ENCODE assay signal across 14 cellular contexts in the genomic region with DNA sequence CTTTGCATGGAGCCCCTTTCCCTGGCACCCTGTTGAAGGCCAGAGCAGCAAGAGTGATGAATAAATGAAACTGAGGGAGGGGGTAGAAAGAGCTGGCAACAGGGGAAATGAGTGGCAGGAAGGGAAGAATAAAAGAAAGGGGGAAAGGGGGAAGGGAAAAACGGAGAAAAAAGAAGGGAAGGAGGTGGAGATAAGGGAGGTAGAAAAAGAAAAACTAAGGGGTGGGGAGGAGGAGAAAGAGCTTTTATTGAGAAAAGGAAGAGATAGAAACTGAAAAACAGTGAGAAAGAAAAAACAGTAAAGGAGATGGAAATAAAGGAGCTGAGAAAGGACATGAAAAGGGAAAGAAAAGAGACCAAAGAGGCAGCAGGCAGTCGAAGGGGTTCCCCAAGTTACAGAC. TPM values are rescaled to one million over a fixed set of nuclear protein-coding genes. Genes with fewer than 3 reads are reported as not detected.
DNase-seq lines count a peak whose midpoint lies in the region; ATAC-seq and TF ChIP-seq lines count a peak whose summit lies in the region.
"Had no signal": no experiment of that assay in that cellular context is flagged by ENCODE, and none has a peak within 500 bp of the region (broad histone marks: within the 10 kb centered on the region; RNA-seq: fewer than 3 reads in every experiment).

No MANE protein-coding gene starts in this region.

- peaks cover 0 to 18% (median 8%) of the 10 kb centered on the region in 12 donors for H3K4me1 ChIP-seq in heart left ventricle

- no peak for DNase-seq in T-helper 2 cell treated with Interferon-gamma antibody and Interleukin-4, amounts not matched to agents 5 μg/mL and 100 μg/mL, for 36 hours (ENCODE audit: low spot score)
- DNase-seq in T-helper 2 cell (no peak), HFFc6 (no peak), nephron progenitor cell (no peak), heart left ventricle (no peak), hepatic stellate cell (ENCODE audit: low spot score) (no peak)
- no peak for DNase-seq in activated naive CD8-positive, alpha-beta T cell treated with anti-CD3 and anti-CD28 coated beads, Interleukin-2, amount 10 ng/mL, durations not matched to agents 7 days and 5 days
- DNase-seq: activated CD4-positive, CD25-positive, alpha-beta regulatory T cell; COR-L47; GDM1; NCI-H510A treated with DMSO at 0.1 percent for 48 hours; OCI-M1; thyroid gland had no signal

- H3K27me3 ChIP-seq in heart left ventricle, result peaks cover 9 to 58% (median 47%) of the 10 kb centered on the region in 9 donors

- H3K27me3 Mint-ChIP-seq in T-helper 2 cell treated with Interferon-gamma antibody and Interleukin-4, amounts not matched to agents 5 μg/mL and 100 μg/mL, for 36 hours (ENCODE audit: low read depth), result peaks cover 35% of the 10 kb centered on the region
- H3K27me3 Mint-ChIP-seq in HFFc6 (ENCODE audit: insufficient read depth) (peaks cover 18% of the 10 kb centered on the region), nephron progenitor cell (ENCODE audit: low read depth, poor library complexity) (peaks cover 45% of the 10 kb centered on the region)
- H3K27me3 Mint-ChIP-seq in activated naive CD8-positive, alpha-beta T cell treated with anti-CD3 and anti-CD28 coated beads, Interleukin-2, amount 10 ng/mL, durations not matched to agents 7 days and 5 days, result peaks cover 26% of the 10 kb centered on the region

- no peak for ATAC-seq in activated naive CD8-positive, alpha-beta T cell treated with anti-CD3 and anti-CD28 coated beads, Interleukin-2, amount 10 ng/mL, durations not matched to agents 7 days and 5 days (ENCODE audit: low read depth)
- ATAC-seq in HG03565 (IDR thresholded peaks at IDR 0.05; ENCODE audit: unreplicated experiment) (no peak), heart left ventricle (no peak)

- no peak for TF ChIP-seq POLR2A in heart left ventricle (IDR thresholded peaks at IDR 0.05)

- no peaks in the 10 kb centered on the region for H3K9me3 ChIP-seq in heart left ventricle
- H3K9me3 ChIP-seq: thyroid gland had no signal

- intact Hi-C loops in heart left ventricle (cut with DNase I), result no loop called here

- H3K9me3 Mint-ChIP-seq in T-helper 2 cell treated with Interferon-gamma antibody and Interleukin-4, amounts not matched to agents 5 μg/mL and 100 μg/mL, for 36 hours, result no peaks in the 10 kb centered on the region
- H3K9me3 Mint-ChIP-seq in HFFc6, result no peaks in the 10 kb centered on the region
- H3K9me3 Mint-ChIP-seq in activated naive CD8-positive, alpha-beta T cell treated with anti-CD3 and anti-CD28 coated beads, Interleukin-2, amount 10 ng/mL, durations not matched to agents 7 days and 5 days, result no peaks in the 10 kb centered on the region
- H3K9me3 Mint-ChIP-seq in nephron progenitor cell, result no peaks in the 10 kb centered on the region

- H3K4me1 Mint-ChIP-seq in T-helper 2 cell treated with Interferon-gamma antibody and Interleukin-4, amounts not matched to agents 5 μg/mL and 100 μg/mL, for 36 hours (ENCODE audit: low read depth), result peaks cover 8% of the 10 kb centered on the region
- H3K4me1 Mint-ChIP-seq in HFFc6 (ENCODE audit: low read depth) (peaks cover 8% of the 10 kb centered on the region), nephron progenitor cell (peaks cover 41% of the 10 kb centered on the region)
- H3K4me1 Mint-ChIP-seq in activated naive CD8-positive, alpha-beta T cell treated with anti-CD3 and anti-CD28 coated beads, Interleukin-2, amount 10 ng/mL, durations not matched to agents 7 days and 5 days, result peaks cover 13% of the 10 kb centered on the region

- H3K27ac Mint-ChIP-seq in T-helper 2 cell treated with Interferon-gamma antibody and Interleukin-4, amounts not matched to agents 5 μg/mL and 100 μg/mL, for 36 hours, result no peak overlapping the region
- H3K27ac Mint-ChIP-seq in HFFc6, result no peak overlapping the region
- no peak overlapping the region for H3K27ac Mint-ChIP-seq in activated naive CD8-positive, alpha-beta T cell treated with anti-CD3 and anti-CD28 coated beads, Interleukin-2, amount 10 ng/mL, durations not matched to agents 7 days and 5 days
- no peak overlapping the region for H3K27ac Mint-ChIP-seq in nephron progenitor cell

- TF ChIP-seq CTCF in HFFc6 (IDR thresholded peaks at IDR 0.05) (no peak), nephron progenitor cell (IDR thresholded peaks at IDR 0.05) (no peak), heart left ventricle (IDR thresholded peaks at IDR 0.05) (no peak)

- WGBS in heart left ventricle, 4 donors, result 18 to 33% (median 23%) methylated on average over 2 of the region's 2 CpGs

- H3K36me3 ChIP-seq in heart left ventricle, result no peaks in the 10 kb centered on the region
- H3K36me3 ChIP-seq: thyroid gland had no signal

- no peak overlapping the region for H3K4me3 ChIP-seq in heart left ventricle
- H3K4me3 ChIP-seq: thyroid gland had no signal

- no peaks in the 10 kb centered on the region for H3K36me3 Mint-ChIP-seq in T-helper 2 cell treated with Interferon-gamma antibody and Interleukin-4, amounts not matched to agents 5 μg/mL and 100 μg/mL, for 36 hours (ENCODE audit: low read depth)
- H3K36me3 Mint-ChIP-seq in HFFc6 (ENCODE audit: low read depth) (no peaks in the 10 kb centered on the region), nephron progenitor cell (ENCODE audit: low read depth) (no peaks in the 10 kb centered on the region)
- H3K36me3 Mint-ChIP-seq in activated naive CD8-positive, alpha-beta T cell treated with anti-CD3 and anti-CD28 coated beads, Interleukin-2, amount 10 ng/mL, durations not matched to agents 7 days and 5 days, result no peaks in the 10 kb centered on the region

- H3K4me3 Mint-ChIP-seq in T-helper 2 cell treated with Interferon-gamma antibody and Interleukin-4, amounts not matched to agents 5 μg/mL and 100 μg/mL, for 36 hours, result peak overlapping the region; percentile 88
- H3K4me3 Mint-ChIP-seq in HFFc6, result peak overlapping the region; percentile 88
- peak overlapping the region; percentile 87 for H3K4me3 Mint-ChIP-seq in activated naive CD8-positive, alpha-beta T cell treated with anti-CD3 and anti-CD28 coated beads, Interleukin-2, amount 10 ng/mL, durations not matched to agents 7 days and 5 days
- H3K4me3 Mint-ChIP-seq in nephron progenitor cell, result peak overlapping the region; percentile 82

- H3K27ac ChIP-seq in heart left ventricle, result no peak overlapping the region
- H3K27ac ChIP-seq: thyroid gland had no signal

- POLR2A ChIA-PET in activated naive CD8-positive, alpha-beta T cell treated with anti-CD3 and anti-CD28 coated beads, Interleukin-2, amount 10 ng/mL, durations not matched to agents 7 days and 5 days (lab: Charles Lee), result interaction anchor here (0.7 to 2.2 kb wide), 3 partner anchors 30 to 65 kb away, joined by 3 to 7 read pairs (median 3); partner anchors contain the start of gene ZNF526

RNA-seq across cellular contexts. Expression of gene DEDD2, which starts 42.1 kb away (rescaled TPM):
- 10 to 100 TPM; 19.2 to 24.9 (median 20.2) TPM for total RNA-seq in HFFc6 (2021; fragmentation: NEBNext Ultra II Directional; extraction: Animal tissue kit (Norgen Biotek cat#: 25700))
- total RNA-seq in activated naive CD8-positive, alpha-beta T cell treated with anti-CD3 and anti-CD28 coated beads, Interleukin-2, amount 10 ng/mL, durations not matched to agents 7 days and 5 days, result 10 to 100 TPM; 41.3 to 42.2 TPM
- total RNA-seq in heart left ventricle, result 10 to 100 TPM; 11.1 to 24.1 (median 17.2) TPM
- 10 to 100 TPM; 12.6 to 18.3 TPM for polyA plus RNA-seq in heart left ventricle

RNA-seq across cellular contexts. Expression of gene POU2F2, which starts 43.1 kb away (rescaled TPM):
- 10 to 100 TPM in 1 of 6 experiments, 1 to 10 TPM in 5; 6.4 to 11.0 (median 7.8) TPM for total RNA-seq in HFFc6 (2021; fragmentation: NEBNext Ultra II Directional; extraction: Animal tissue kit (Norgen Biotek cat#: 25700))
- 10 to 100 TPM; 33.0 to 33.9 TPM for total RNA-seq in activated naive CD8-positive, alpha-beta T cell treated with anti-CD3 and anti-CD28 coated beads, Interleukin-2, amount 10 ng/mL, durations not matched to agents 7 days and 5 days
- total RNA-seq in heart left ventricle, result 10 to 100 TPM in 1 of 9 donors, 1 to 10 TPM in 1, under 1 TPM in 7; 0.16 to 10.1 (median 0.50) TPM
- under 1 TPM; 0.61 to 0.69 TPM for polyA plus RNA-seq in heart left ventricle

RNA-seq across cellular contexts. Expression of gene ZNF526, which starts 44.8 kb away (rescaled TPM):
- total RNA-seq in HFFc6 (2021; fragmentation: NEBNext Ultra II Directional; extraction: Animal tissue kit (Norgen Biotek cat#: 25700)), result 10 to 100 TPM; 14.0 to 18.2 (median 16.1) TPM
- 10 to 100 TPM; 19.6 to 20.6 TPM for total RNA-seq in activated naive CD8-positive, alpha-beta T cell treated with anti-CD3 and anti-CD28 coated beads, Interleukin-2, amount 10 ng/mL, durations not matched to agents 7 days and 5 days
- total RNA-seq in heart left ventricle, result 1 to 10 TPM; 3.9 to 7.2 (median 5.8) TPM
- 1 to 10 TPM; 3.3 to 5.4 TPM for polyA plus RNA-seq in heart left ventricle
